11 cellular contexts compared by ENCODE assay signal in genomic region chr19:47540748-47541147, GRCh38. TPM values are rescaled to one million over a fixed set of nuclear protein-coding genes. Genes with fewer than 3 reads are reported as not detected.
DNase-seq lines count a peak whose midpoint lies in the region; ATAC-seq and TF ChIP-seq lines count a peak whose summit lies in the region.
"Had no signal": no experiment of that assay in that cellular context is flagged by ENCODE, and none has a peak within 500 bp of the region (broad histone marks: within the 10 kb centered on the region; RNA-seq: fewer than 3 reads in every experiment).

No MANE protein-coding gene starts in this region.

- no peak overlapping the region for H3K27ac ChIP-seq in prostate gland

- no peak overlapping the region for H3K4me3 Mint-ChIP-seq in activated CD8-positive, alpha-beta T cell treated with anti-CD3 and anti-CD28 coated beads for 36 hours
- H3K4me3 Mint-ChIP-seq: stimulated activated memory B cell treated with anti-CD40 and anti-IgM and Interleukin-4, amounts not matched to agents 10 μg/mL and 1 μg/mL and 100 μg/mL, for 72 hours had no signal

- no peaks in the 10 kb centered on the region for H3K36me3 Mint-ChIP-seq in activated CD8-positive, alpha-beta T cell treated with anti-CD3 and anti-CD28 coated beads for 36 hours (ENCODE audit: low read depth)
- H3K36me3 Mint-ChIP-seq: stimulated activated memory B cell treated with anti-CD40 and anti-IgM and Interleukin-4, amounts not matched to agents 10 μg/mL and 1 μg/mL and 100 μg/mL, for 72 hours had no signal

- peaks cover 4% of the 10 kb centered on the region; the same call in 1 of the 2 replicates for H3K4me1 ChIP-seq in HAP-1
- no peaks in the 10 kb centered on the region for H3K4me1 ChIP-seq in prostate gland (replicated peaks)

- no peak for TF ChIP-seq CTCF in activated CD8-positive, alpha-beta T cell treated with anti-CD3 and anti-CD28 coated beads for 36 hours (IDR thresholded peaks at IDR 0.05)
- TF ChIP-seq CTCF in kidney epithelial cell (IDR thresholded peaks at IDR 0.05; ENCODE audit: insufficient read depth, low read length, poor library complexity, severe bottlenecking) = peak; percentile 49
- no peak for TF ChIP-seq CTCF in GM13976 (IDR thresholded peaks at IDR 0.05; ENCODE audit: borderline replicate concordance, control extremely low read depth, extremely low read depth, insufficient read depth, missing control alignments)
- peak in 1 of 4 experiments; percentile 7 for TF ChIP-seq CTCF in prostate gland (IDR thresholded peaks at IDR 0.05)

- ATAC-seq in activated CD8-positive, alpha-beta T cell treated with anti-CD3 and anti-CD28 coated beads for 36 hours = no peak

- no peaks in the 10 kb centered on the region for H3K27me3 ChIP-seq in HAP-1 (ENCODE audit: low read depth)
- peaks cover 16% of the 10 kb centered on the region for H3K27me3 ChIP-seq in kidney epithelial cell (ENCODE audit: control insufficient read depth, insufficient read depth, low read length)
- H3K27me3 ChIP-seq in prostate gland (replicated peaks; ENCODE audit: insufficient read depth) = peaks cover 8% of the 10 kb centered on the region

- H3K4me3 ChIP-seq in HAP-1 (no peak overlapping the region), kidney epithelial cell (ENCODE audit: low read depth, low read length) (no peak overlapping the region), prostate gland (no peak overlapping the region)

- TF ChIP-seq POLR2A in prostate gland (IDR thresholded peaks at IDR 0.05) = no peak

- H3K9me3 Mint-ChIP-seq in activated CD8-positive, alpha-beta T cell treated with anti-CD3 and anti-CD28 coated beads for 36 hours = no peaks in the 10 kb centered on the region

- peaks cover 19% of the 10 kb centered on the region for H3K4me1 Mint-ChIP-seq in activated CD8-positive, alpha-beta T cell treated with anti-CD3 and anti-CD28 coated beads for 36 hours (ENCODE audit: low read depth)
- H3K4me1 Mint-ChIP-seq: stimulated activated memory B cell treated with anti-CD40 and anti-IgM and Interleukin-4, amounts not matched to agents 10 μg/mL and 1 μg/mL and 100 μg/mL, for 72 hours had no signal

- WGBS in prostate gland = 58% methylated on average over 4 of the region's 4 CpGs

- H3K36me3 ChIP-seq in HAP-1 (replicated peaks) (no peaks in the 10 kb centered on the region), kidney epithelial cell (ENCODE audit: control insufficient read depth, insufficient read depth, low read length) (no peaks in the 10 kb centered on the region), prostate gland (no peaks in the 10 kb centered on the region)

- CTCF ChIA-PET in activated CD8-positive, alpha-beta T cell treated with anti-CD3 and anti-CD28 coated beads for 36 hours (lab: Charles Lee) = interaction anchor here (0.7 to 1.2 kb wide), 2 partner anchors 166 to 465 kb away, joined by 3 read pairs; no protein-coding TSS in a partner anchor

- in situ Hi-C loops in HAP-1 (cut with MboI; ENCODE audit: low sequenced_read_pairs) = no loop called here
- in situ Hi-C loops in GM13976 (cut with MboI; ENCODE audit: low sequenced_read_pairs, unreplicated experiment) = no loop called here

- H3K27me3 Mint-ChIP-seq in activated CD8-positive, alpha-beta T cell treated with anti-CD3 and anti-CD28 coated beads for 36 hours = peaks cover 4% of the 10 kb centered on the region

- peak overlapping the region; percentile 53 for H3K27ac Mint-ChIP-seq in activated CD8-positive, alpha-beta T cell treated with anti-CD3 and anti-CD28 coated beads for 36 hours
- H3K27ac Mint-ChIP-seq: stimulated activated memory B cell treated with anti-CD40 and anti-IgM and Interleukin-4, amounts not matched to agents 10 μg/mL and 1 μg/mL and 100 μg/mL, for 72 hours had no signal

- H3K9me3 ChIP-seq in HAP-1 (no peaks in the 10 kb centered on the region), prostate gland (no peaks in the 10 kb centered on the region)

- intact Hi-C loops in activated CD8-positive, alpha-beta T cell treated with anti-CD3 and anti-CD28 coated beads for 36 hours (cut with micrococcal nuclease) = no loop called here
- intact Hi-C loops in prostate gland (cut with DNase I) = loop anchor here (5.0 kb wide), 1 partner anchor 157 kb away; no protein-coding TSS in a partner anchor

- POLR2A ChIA-PET in activated CD8-positive, alpha-beta T cell treated with anti-CD3 and anti-CD28 coated beads for 36 hours (lab: Charles Lee) = no interaction called here

- DNase-seq in AG08395 (ENCODE audit: low spot score) (peak; percentile 49), HAP-1 (ENCODE audit: low spot score in 2 of 2) (peak; percentile 49 to 60), kidney epithelial cell (ENCODE audit: low read depth) (no peak), GM13976 (ENCODE audit: low spot score) (no peak), NCI-H1930 (lab: John Stamatoyannopoulos, UW) (no peak), nucleus accumbens (lab: John Stamatoyannopoulos, UW) (no peak), prostate gland (ENCODE audit: low spot score) (no peak)
- no peak for DNase-seq in activated CD8-positive, alpha-beta T cell treated with anti-CD3 and anti-CD28 coated beads for 36 hours
- DNase-seq: activated CD4-positive, alpha-beta T cell treated with anti-CD3 and anti-CD28 coated beads for 1 hour; NCI-H187 had no signal

RNA-seq across cellular contexts. Expression of gene NAPA, which starts 25.9 kb away (rescaled TPM):
- total RNA-seq in activated CD8-positive, alpha-beta T cell treated with anti-CD3 and anti-CD28 coated beads for 36 hours = 10 to 100 TPM; 43.9 to 47.2 TPM
- total RNA-seq in kidney epithelial cell = 127 and 142 TPM in 2 replicates
- 100 to 1,000 TPM; 263 to 422 TPM for total RNA-seq in prostate gland

RNA-seq across cellular contexts. Expression of gene ZNF541, which starts 32.2 kb away (rescaled TPM):
- under 1 TPM; 0.29 to 0.41 TPM for total RNA-seq in activated CD8-positive, alpha-beta T cell treated with anti-CD3 and anti-CD28 coated beads for 36 hours
- total RNA-seq in kidney epithelial cell (not detected in 2 replicates), prostate gland (10 to 100 TPM in 1 of 2 donors, under 1 TPM in 1; 0.23 to 13.9 TPM)

RNA-seq across cellular contexts. Expression of gene KPTN, which starts 56.7 kb away (rescaled TPM):
- 10 to 100 TPM; 10.4 to 11.0 TPM for total RNA-seq in activated CD8-positive, alpha-beta T cell treated with anti-CD3 and anti-CD28 coated beads for 36 hours
- 6.0 and 6.6 TPM in 2 replicates for total RNA-seq in kidney epithelial cell
- 1 to 10 TPM; 8.8 to 9.0 TPM for total RNA-seq in prostate gland

Comparison
In these comparisons a context has a peak if more than half of its experiments do, and no peak if none do; other contexts are left out.
1. DNase-seq: peak in AG08395 (single experiment) and HAP-1 (2 of 2); none in activated CD8-positive, alpha-beta T cell treated with anti-CD3 and anti-CD28 coated beads for 36 hours (single experiment), kidney epithelial cell (single experiment), GM13976 (single experiment), NCI-H1930 (0 of 2), nucleus accumbens (0 of 56) and prostate gland (single experiment).